In the genomic region with DNA sequence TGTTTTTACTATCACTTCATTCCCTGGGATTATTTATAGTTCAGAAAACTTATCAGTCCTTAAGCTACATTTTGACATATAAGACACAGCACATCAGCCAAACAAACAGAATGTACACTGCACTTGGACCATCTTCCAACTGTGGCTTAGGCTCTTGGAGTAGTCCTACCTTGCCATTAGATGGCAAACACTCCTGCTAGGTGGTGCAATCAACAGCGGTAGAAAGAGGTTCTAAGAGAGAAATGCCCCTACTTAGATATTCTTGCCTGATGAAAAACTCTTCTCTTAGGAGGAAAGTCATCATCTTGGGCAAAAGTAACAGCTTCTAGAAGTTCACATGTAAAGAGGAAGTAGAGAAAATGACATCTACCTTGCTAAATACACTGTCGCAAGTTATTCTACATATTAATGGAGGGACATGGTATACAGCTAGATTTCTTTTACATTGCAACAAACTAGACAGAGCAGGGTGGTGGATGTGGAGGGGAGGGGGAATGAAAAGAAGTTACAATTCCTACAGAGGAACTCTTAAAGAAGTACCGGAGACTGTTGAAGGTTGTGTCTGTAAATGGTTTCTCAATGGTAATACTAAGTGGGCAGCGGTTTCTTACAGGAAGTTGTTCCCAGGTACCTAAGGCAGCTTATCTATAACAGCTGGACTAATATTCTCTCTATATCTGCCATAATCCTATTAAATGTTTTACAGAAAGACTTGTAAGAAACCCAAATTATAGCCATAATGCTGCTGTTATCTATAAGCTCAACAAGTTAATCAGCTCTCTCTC, we compare ENCODE assay signal across 15 cellular contexts. TPM values are rescaled to one million over a fixed set of nuclear protein-coding genes. Genes with fewer than 3 reads are reported as not detected.
DNase-seq lines count a peak whose midpoint lies in the region; ATAC-seq, FAIRE-seq and TF ChIP-seq lines count a peak whose summit lies in the region.
"Had no signal": no experiment of that assay in that cellular context is flagged by ENCODE, and none has a peak within 500 bp of the region (broad histone marks: within the 10 kb centered on the region; RNA-seq: fewer than 3 reads in every experiment).

No MANE protein-coding gene starts in this region.

- H3K27ac ChIP-seq in coronary artery = no peak overlapping the region
- no peak overlapping the region for H3K27ac ChIP-seq in heart right ventricle
- H3K27ac ChIP-seq in kidney (ENCODE audit: low read depth in 2 of 2, low read length in 2 of 2) = no peak overlapping the region

- no peak for FAIRE-seq in kidney (lab: Jason Lieb, UNC)
- FAIRE-seq: astrocyte had no signal

- no peak for TF ChIP-seq CTCF in coronary artery (IDR thresholded peaks at IDR 0.05)
- no peak for TF ChIP-seq CTCF in heart right ventricle (IDR thresholded peaks at IDR 0.05)
- TF ChIP-seq CTCF in kidney (IDR thresholded peaks at IDR 0.05; ENCODE audit: borderline replicate concordance, extremely low read depth, insufficient read depth) = no peak

- peaks cover 0 to 2% of the 10 kb centered on the region in 2 donors for H3K27me3 Mint-ChIP-seq in natural killer cell treated with Interleukin-12 subunit alpha and Interleukin-12 subunit beta and Interleukin-15 and Interleukin-18, amount 100 ng/mL, for 72 hours
- H3K27me3 Mint-ChIP-seq: CD4-positive, alpha-beta T cell had no signal

- intact Hi-C loops in heart right ventricle (cut with DNase I) = loop anchor here in 3 of 10 donors (5.0 to 10.0 kb wide), 3 partner anchors 51 to 906 kb away; no protein-coding TSS in a partner anchor
- intact Hi-C loops in kidney (cut with DNase I) = no loop called here

- H3K9ac ChIP-seq in kidney (ENCODE audit: low read length in 2 of 2) = no peak overlapping the region

- no peaks in the 10 kb centered on the region for H3K9me3 Mint-ChIP-seq in natural killer cell treated with Interleukin-12 subunit alpha and Interleukin-12 subunit beta and Interleukin-15 and Interleukin-18, amount 100 ng/mL, for 72 hours
- H3K9me3 Mint-ChIP-seq: CD4-positive, alpha-beta T cell had no signal

- H3K4me1 ChIP-seq in heart right ventricle (peaks cover 0 to 10% (median 0%) of the 10 kb centered on the region in 9 donors), kidney (ENCODE audit: control insufficient read depth in 1 of 2, insufficient read depth in 1 of 2, low read depth in 1 of 2, low read length in 2 of 2) (no peaks in the 10 kb centered on the region)

- H3K36me3 ChIP-seq in heart right ventricle (no peaks in the 10 kb centered on the region), kidney (ENCODE audit: control insufficient read depth in 1 of 2, insufficient read depth in 2 of 2, low read length in 2 of 2) (no peaks in the 10 kb centered on the region)

- H3K27ac Mint-ChIP-seq in natural killer cell treated with Interleukin-12 subunit alpha and Interleukin-12 subunit beta and Interleukin-15 and Interleukin-18, amount 100 ng/mL, for 72 hours = no peak overlapping the region
- H3K27ac Mint-ChIP-seq: CD4-positive, alpha-beta T cell had no signal

- DNase-seq in SIG-M5 treated with dmso at 0.1 percent for 504 hours (lab: John Stamatoyannopoulos, UW; ENCODE audit: unreplicated experiment) (peak; percentile 4), coronary artery (ENCODE audit: low spot score) (no peak), heart right ventricle (no peak), kidney (no peak)
- DNase-seq in natural killer cell treated with Interleukin-12 subunit alpha and Interleukin-12 subunit beta and Interleukin-15 and Interleukin-18, amount 100 ng/mL, for 72 hours (ENCODE audit: low spot score) = no peak
- no peak for DNase-seq in activated T-cell treated with anti-CD3 and anti-CD28 coated beads, Interleukin-2, amount 50 U/mL, for 48 hours
- DNase-seq: CD4-positive, alpha-beta T cell; effector CD4-positive, alpha-beta T cell; H7; NCI-H226; substantia nigra had no signal

- no peaks in the 10 kb centered on the region for H3K9me3 ChIP-seq in heart right ventricle
- H3K9me3 ChIP-seq in kidney (ENCODE audit: control insufficient read depth in 1 of 2, low read length in 2 of 2) = no peaks in the 10 kb centered on the region

- no peaks in the 10 kb centered on the region for H3K27me3 ChIP-seq in heart right ventricle

- H3K36me3 Mint-ChIP-seq in natural killer cell treated with Interleukin-12 subunit alpha and Interleukin-12 subunit beta and Interleukin-15 and Interleukin-18, amount 100 ng/mL, for 72 hours = no peaks in the 10 kb centered on the region

- ATAC-seq in GM18861 (IDR thresholded peaks at IDR 0.05; ENCODE audit: unreplicated experiment) = peak; percentile 39
- peak; percentile 64 for ATAC-seq in HG03354 (IDR thresholded peaks at IDR 0.05; ENCODE audit: poor library complexity, severe bottlenecking, unreplicated experiment)
- peak in 1 of 2 donors; percentile 43 for ATAC-seq in natural killer cell treated with Interleukin-12 subunit alpha and Interleukin-12 subunit beta and Interleukin-15 and Interleukin-18, amount 100 ng/mL, for 72 hours
- ATAC-seq in heart right ventricle = no peak
- ATAC-seq: Right ventricle myocardium inferior had no signal

- peaks cover 3 to 11% of the 10 kb centered on the region in 2 donors for H3K4me1 Mint-ChIP-seq in natural killer cell treated with Interleukin-12 subunit alpha and Interleukin-12 subunit beta and Interleukin-15 and Interleukin-18, amount 100 ng/mL, for 72 hours (ENCODE audit: low read depth in 2 of 2)

- H3K4me3 Mint-ChIP-seq in natural killer cell treated with Interleukin-12 subunit alpha and Interleukin-12 subunit beta and Interleukin-15 and Interleukin-18, amount 100 ng/mL, for 72 hours = peak overlapping the region; percentile 23
- H3K4me3 Mint-ChIP-seq: CD4-positive, alpha-beta T cell had no signal

- 75 to 85% methylated on average over 4 of the region's 4 CpGs for WGBS in heart right ventricle, 2 donors

- H3K4me3 ChIP-seq in coronary artery (no peak overlapping the region), heart right ventricle (no peak overlapping the region), kidney (ENCODE audit: low read length in 2 of 2) (no peak overlapping the region)

RNA-seq across cellular contexts. Expression of a gene that starts 8.1 kb away (rescaled TPM):
- not detected for total RNA-seq in natural killer cell treated with Interleukin-12 subunit alpha and Interleukin-12 subunit beta and Interleukin-15 and Interleukin-18, amount 100 ng/mL, for 72 hours
- total RNA-seq in heart right ventricle (under 1 TPM; 0.22 to 0.58 (median 0.42) TPM), kidney (1.1 TPM)
- polyA plus RNA-seq in heart right ventricle (under 1 TPM; 0.04 to 0.15 TPM), kidney (ENCODE audit: insufficient read depth, low read depth, low replicate concordance) (0.43 TPM)

Comparison
In these comparisons a context has a peak if more than half of its experiments do, and no peak if none do; other contexts are left out.
1. ATAC-seq: peak in GM18861 (single experiment) and HG03354 (single experiment); none in heart right ventricle (0 of 8).